8 cellular contexts compared by ENCODE assay signal in genomic region chr12:101697197-101697929, GRCh38. TPM values are rescaled to one million over a fixed set of nuclear protein-coding genes. Genes with fewer than 3 reads are reported as not detected.
DNase-seq lines count a peak whose midpoint lies in the region; ATAC-seq and TF ChIP-seq lines count a peak whose summit lies in the region.

Gene CHPT1 (plus strand): TSS chr12:101697640. CDS start chr12:101697862, 222 bp downstream.

- H3K36me3 ChIP-seq in GM06990 (ENCODE audit: control insufficient read depth, insufficient read depth, low read length) (no peaks in the 10 kb centered on the region), H7 (replicated peaks; ENCODE audit: control insufficient read depth, insufficient read depth, low read length) (no peaks in the 10 kb centered on the region), MM.1S (replicated peaks; ENCODE audit: insufficient read depth, low read length) (no peaks in the 10 kb centered on the region), hepatocyte (replicated peaks; ENCODE audit: insufficient read depth, low read depth) (no peaks in the 10 kb centered on the region)

- WGBS in hepatocyte (ENCODE audit: low lambda C conversion rate, missing lambda C conversion rate): under 1% methylated on average over 49 of the region's 80 CpGs

- H3K4me3 Mint-ChIP-seq in T-helper 17 cell: peak within 1 kb of the TSS; percentile 90

- H3K9me2 ChIP-seq in MM.1S (replicated peaks; ENCODE audit: insufficient read depth, low read length) (no peaks in the 10 kb centered on the region), hepatocyte (replicated peaks; ENCODE audit: insufficient read depth) (no peaks in the 10 kb centered on the region)

- H3K9me3 ChIP-seq in MM.1S (replicated peaks; ENCODE audit: insufficient read depth, low read length) (no peaks in the 10 kb centered on the region), T-helper 17 cell (ENCODE audit: control insufficient read depth, low read length, poor library complexity, severe bottlenecking) (no peaks in the 10 kb centered on the region), hepatocyte (ENCODE audit: low read depth) (no peaks in the 10 kb centered on the region)

- DNase-seq in GM06990 (ENCODE audit: extremely low read depth, insufficient read length) (peak; percentile 59), H7 (peak; percentile 94), MM.1S (peak; percentile 82), T-helper 17 cell (peak; percentile 17 to 45 (median 23)), amygdala (lab: John Stamatoyannopoulos, UW) (peak in 48 of 56 donors; percentile 6 to 85 (median 51)), hepatocyte (ENCODE audit: low spot score) (peak; percentile 83), sciatic nerve (ENCODE audit: low spot score) (peak; percentile 79), epidermal melanocyte (ENCODE audit: insufficient read length, low spot score) (no peak)

- H3K79me2 ChIP-seq in MM.1S (ENCODE audit: low read length) (peaks cover 45% of the 10 kb centered on the region), hepatocyte (peaks cover 43% of the 10 kb centered on the region)

- H3K4me1 Mint-ChIP-seq in T-helper 17 cell: peaks cover 17% of the 10 kb centered on the region

- TF ChIP-seq CTCF in GM06990 (IDR thresholded peaks at IDR 0.05; ENCODE audit: insufficient read depth, low read length, poor library complexity, severe bottlenecking): no peak
- TF ChIP-seq CTCF in MM.1S (IDR thresholded peaks at IDR 0.05; ENCODE audit: low read length): no peak
- no peak for TF ChIP-seq CTCF in hepatocyte (IDR thresholded peaks at IDR 0.05; ENCODE audit: poor library complexity)

- H2AFZ ChIP-seq in MM.1S (ENCODE audit: low read length) (peak within 1 kb of the TSS; percentile 95), hepatocyte (peak within 1 kb of the TSS; percentile 92)

- no peaks in the 10 kb centered on the region for H4K20me1 ChIP-seq in MM.1S (ENCODE audit: insufficient read depth, low read length)
- H4K20me1 ChIP-seq in hepatocyte (ENCODE audit: insufficient read depth, poor library complexity, severe bottlenecking): peaks cover 21% of the 10 kb centered on the region

- peak within 1 kb of the TSS; percentile 88 for H3K9ac ChIP-seq in MM.1S (ENCODE audit: low read length)

- ATAC-seq in T-helper 17 cell (peak; percentile 87), sciatic nerve (peak; percentile 81)

- H3K4me1 ChIP-seq in MM.1S (ENCODE audit: low read length) (peaks cover 8% of the 10 kb centered on the region), hepatocyte (ENCODE audit: insufficient read depth) (peaks cover 21% of the 10 kb centered on the region)

- peaks cover 12% of the 10 kb centered on the region for H3F3A ChIP-seq in MM.1S (ENCODE audit: insufficient read depth, low read length)

- H3K36me3 Mint-ChIP-seq in T-helper 17 cell (ENCODE audit: low read depth): no peaks in the 10 kb centered on the region

- H3K4me2 ChIP-seq in MM.1S (ENCODE audit: low read depth, low read length) (peak within 1 kb of the TSS; percentile 91), hepatocyte (peak within 1 kb of the TSS; percentile 95)

- peak within 1 kb of the TSS; percentile 27 for H3K27ac Mint-ChIP-seq in T-helper 17 cell

- H3K27ac ChIP-seq in MM.1S (ENCODE audit: low read length) (peak within 1 kb of the TSS; percentile 81; the same call in 1 of the 2 replicates), hepatocyte (peak within 1 kb of the TSS; percentile 91)

- H3K27me3 ChIP-seq in GM06990 (replicated peaks; ENCODE audit: control insufficient read depth, insufficient read depth, low read length) (no peaks in the 10 kb centered on the region), H7 (ENCODE audit: control insufficient read depth, insufficient read depth, low read length) (peaks cover 7% of the 10 kb centered on the region), MM.1S (replicated peaks; ENCODE audit: insufficient read depth, low read length) (no peaks in the 10 kb centered on the region), hepatocyte (no peaks in the 10 kb centered on the region)

- H3K4me3 ChIP-seq in GM06990 (replicated peaks; ENCODE audit: low read depth, low read length) (peak within 1 kb of the TSS; percentile 85), H7 (ENCODE audit: insufficient read depth, low read depth, low read length) (peak within 1 kb of the TSS; percentile 94), MM.1S (ENCODE audit: low read length) (peak within 1 kb of the TSS; percentile 95), hepatocyte (peak within 1 kb of the TSS; percentile 66)

- peaks cover 24% of the 10 kb centered on the region for H3K27me3 Mint-ChIP-seq in T-helper 17 cell

- intact Hi-C loops in sciatic nerve (cut with DNase I): no loop called here

RNA-seq across cellular contexts. Expression of gene CHPT1, which starts in this region (rescaled TPM):
- 27.8 and 31.2 TPM in 2 replicates for total RNA-seq in H7 (2014; rRNA removed; shearing (Covaris generic))
- 1 to 10 TPM; 6.2 to 8.3 TPM for total RNA-seq in T-helper 17 cell
- 92.3 and 100 TPM in 2 replicates for total RNA-seq in hepatocyte
- 95.1 and 127 TPM in 2 replicates for polyA plus RNA-seq in hepatocyte
- 66.3 TPM for total RNA-seq in sciatic nerve
